ENCODE assay signal across 8 cellular contexts in genomic region chr1:35768350-35769187, GRCh38. TPM values are rescaled to one million over a fixed set of nuclear protein-coding genes. Genes with fewer than 3 reads are reported as not detected.
A peak's percentile ranks its signal among the peaks of the same experiment; 100 is the strongest.
DNase-seq lines count a peak whose midpoint lies in the region; FAIRE-seq and TF ChIP-seq lines count a peak whose summit lies in the region.

No MANE protein-coding gene starts in this region.

- no peaks in the 10 kb centered on the region for H3K27me3 Mint-ChIP-seq in H9 (ENCODE audit: low read depth)
- peaks cover 4% of the 10 kb centered on the region for H3K27me3 Mint-ChIP-seq in activated naive CD8-positive, alpha-beta T cell treated with anti-CD3 and anti-CD28 coated beads for 36 hours

- H3K79me1 ChIP-seq in H9 (ENCODE audit: insufficient read depth, low read depth, low read length, poor library complexity, severe bottlenecking): no peaks in the 10 kb centered on the region

- H3K9me3 ChIP-seq in H9 (ENCODE audit: control insufficient read depth, low read depth, low read length) (no peaks in the 10 kb centered on the region), keratinocyte (ENCODE audit: control insufficient read depth, low read depth, low read length) (no peaks in the 10 kb centered on the region), thyroid gland (no peaks in the 10 kb centered on the region)

- no peak overlapping the region for H3K18ac ChIP-seq in H9 (ENCODE audit: insufficient read length, low read depth, low read length)

- no peaks in the 10 kb centered on the region for H3K9me3 Mint-ChIP-seq in H9
- no peaks in the 10 kb centered on the region for H3K9me3 Mint-ChIP-seq in activated naive CD8-positive, alpha-beta T cell treated with anti-CD3 and anti-CD28 coated beads for 36 hours

- TF ChIP-seq CTCF in H9 (conservative IDR thresholded peaks at IDR 0.05): no peak
- TF ChIP-seq CTCF in keratinocyte (optimal IDR thresholded peaks at IDR 0.05 in 1 of 3, IDR thresholded peaks at IDR 0.05 in 1 of 3, conservative IDR thresholded peaks at IDR 0.05 in 1 of 3; ENCODE audit: extremely low read depth in 1 of 3, insufficient read depth in 2 of 3, low read length in 3 of 3): no peak
- no peak for TF ChIP-seq CTCF in thyroid gland (IDR thresholded peaks at IDR 0.05)
- no peak for TF ChIP-seq CTCF in GM13977 (IDR thresholded peaks at IDR 0.05; ENCODE audit: extremely low read depth, insufficient read depth, missing control alignments)

- H4K8ac ChIP-seq in H9 (replicated peaks; ENCODE audit: insufficient read length, low read depth, low read length): no peak overlapping the region

- H3K27me3 ChIP-seq in H9 (ENCODE audit: insufficient read depth, low read length) (no peaks in the 10 kb centered on the region), keratinocyte (ENCODE audit: control insufficient read depth, extremely low read depth, insufficient read depth, low read length) (no peaks in the 10 kb centered on the region), thyroid gland (no peaks in the 10 kb centered on the region)

- no peak overlapping the region for H2BK5ac ChIP-seq in H9 (ENCODE audit: insufficient read length, low read length)

- in situ Hi-C loops in ACHN (cut with HindIII; ENCODE audit: low pct_ligation_motif_present, low pct_unique_long_range_greater_than_20kb, low sequenced_read_pairs) (no loop called here), GM13977 (cut with MboI; ENCODE audit: low pct_unique_long_range_greater_than_20kb, low sequenced_read_pairs, unreplicated experiment) (no loop called here)

- peak overlapping the region; percentile 83 to 99 for H3K4me3 Mint-ChIP-seq in H9
- H3K4me3 Mint-ChIP-seq in activated naive CD8-positive, alpha-beta T cell treated with anti-CD3 and anti-CD28 coated beads for 36 hours: peak overlapping the region; percentile 86

- peaks cover 6 to 20% (median 19%) of the 10 kb centered on the region in 3 experiments; a peak in 6 of 7 replicates for H3K36me3 Mint-ChIP-seq in H9 (ENCODE audit: insufficient read depth in 1 of 3, low read depth in 3 of 3)
- peaks cover 27% of the 10 kb centered on the region for H3K36me3 Mint-ChIP-seq in activated naive CD8-positive, alpha-beta T cell treated with anti-CD3 and anti-CD28 coated beads for 36 hours

- no peak overlapping the region for H2BK120ac ChIP-seq in H9 (ENCODE audit: low read depth, low read length, poor library complexity, severe bottlenecking)

- no peak overlapping the region for H2AK5ac ChIP-seq in H9 (ENCODE audit: insufficient read length, low read length)

- H3K4me3 ChIP-seq in keratinocyte (ENCODE audit: control insufficient read depth in 2 of 3, extremely low read depth in 1 of 3, insufficient read depth in 2 of 3, low read depth in 1 of 3, low read length in 3 of 3) (peak overlapping the region; percentile 76 to 95 (median 87)), thyroid gland (replicated peaks in 1 of 3) (peak overlapping the region in 2 of 3 donors; percentile 66 to 79)

- DNase-seq in ACHN: peak; percentile 0
- no peak for DNase-seq in H9
- DNase-seq in activated naive CD8-positive, alpha-beta T cell treated with anti-CD3 and anti-CD28 coated beads for 36 hours: no peak
- DNase-seq in keratinocyte (ENCODE audit: low read depth, low spot score): no peak
- DNase-seq in thyroid gland: no peak
- no peak for DNase-seq in GM13977 (ENCODE audit: low spot score)
- DNase-seq in stimulated activated CD4-positive, alpha-beta T cell treated with anti-CD3 and anti-CD28 coated beads, Interleukin-15, amount 100 ng/mL, for 24 hours: no peak
- no peak for DNase-seq in AG20443 (ENCODE audit: low spot score)

- H2AFZ ChIP-seq in H9 (ENCODE audit: low read length): no peak overlapping the region
- peak overlapping the region; percentile 42 for H2AFZ ChIP-seq in keratinocyte (ENCODE audit: control insufficient read depth, low read length)

- H3K36me3 ChIP-seq in keratinocyte (ENCODE audit: control insufficient read depth in 2 of 2, extremely low read depth in 1 of 2, insufficient read depth in 2 of 2, low read length in 2 of 2): no peaks in the 10 kb centered on the region
- no peaks in the 10 kb centered on the region for H3K36me3 ChIP-seq in thyroid gland

- H2BK20ac ChIP-seq in H9 (ENCODE audit: low read depth, low read length, poor library complexity, severe bottlenecking): no peak overlapping the region

- no peaks in the 10 kb centered on the region for H3K9me1 ChIP-seq in keratinocyte (ENCODE audit: control insufficient read depth, extremely low read depth, insufficient read depth, low read length)

- H2BK12ac ChIP-seq in H9 (ENCODE audit: insufficient read length, low read depth, low read length): no peak overlapping the region

- H3T11ph ChIP-seq in H9 (ENCODE audit: low read length): no peak overlapping the region

- H4K20me1 ChIP-seq in H9 (ENCODE audit: control insufficient read depth, insufficient read depth, insufficient read length) (no peaks in the 10 kb centered on the region), keratinocyte (ENCODE audit: control insufficient read depth, extremely low read depth, insufficient read depth, low read length) (no peaks in the 10 kb centered on the region)

- H3K4me2 ChIP-seq in H9 (ENCODE audit: insufficient read depth, insufficient read length, low read length) (peak overlapping the region; percentile 92), keratinocyte (ENCODE audit: control insufficient read depth, extremely low read depth, insufficient read depth, low read depth, low read length) (peak overlapping the region; percentile 74)

- H3K27ac ChIP-seq in H9 (ENCODE audit: insufficient read length, low read depth, low read length) (no peak overlapping the region), keratinocyte (ENCODE audit: control insufficient read depth, insufficient read depth, low read length) (peak overlapping the region; percentile 72), thyroid gland (peak overlapping the region in 2 of 3 donors; percentile 54 to 56)

- H3K4me1 Mint-ChIP-seq in H9: peaks cover 2 to 5% of the 10 kb centered on the region in 2 experiments; a peak in 3 of 4 replicates
- H3K4me1 Mint-ChIP-seq in activated naive CD8-positive, alpha-beta T cell treated with anti-CD3 and anti-CD28 coated beads for 36 hours: peaks cover 15% of the 10 kb centered on the region

- H4K5ac ChIP-seq in H9 (ENCODE audit: insufficient read length, low read depth, low read length): no peak overlapping the region

- intact Hi-C loops in thyroid gland (cut with DNase I): no loop called here

- no peak overlapping the region for H4K91ac ChIP-seq in H9 (ENCODE audit: insufficient read length, low read depth, low read length)

- H3K56ac ChIP-seq in H9 (ENCODE audit: insufficient read length, low read depth, low read length): no peak overlapping the region

- no peak overlapping the region for H3K4ac ChIP-seq in H9 (ENCODE audit: low read depth, low read length)

- no peak overlapping the region for H3K14ac ChIP-seq in H9 (ENCODE audit: insufficient read depth, low read length)

- H3K23me2 ChIP-seq in H9 (ENCODE audit: insufficient read length, low read depth, low read length, poor library complexity, severe bottlenecking): peaks cover 9% of the 10 kb centered on the region

- WGBS in H9 (ENCODE audit: extremely low coverage, insufficient read length, low lambda C conversion rate): no CpG with 5 or more reads among the region's 19 CpGs
- 45 to 51% methylated on average over 19 of the region's 19 CpGs for WGBS in thyroid gland, 2 donors

- peak overlapping the region; percentile 86 for H3K9ac ChIP-seq in H9 (ENCODE audit: extremely low read depth, insufficient read length, low read length)
- peak overlapping the region; percentile 80 for H3K9ac ChIP-seq in keratinocyte (ENCODE audit: control insufficient read depth, extremely low read depth, insufficient read depth, low read length)

- H3K4me1 ChIP-seq in H9 (ENCODE audit: insufficient read depth, low read length) (no peaks in the 10 kb centered on the region), keratinocyte (ENCODE audit: control insufficient read depth, extremely low read depth, insufficient read depth, low read length) (peaks cover 4% of the 10 kb centered on the region), thyroid gland (no peaks in the 10 kb centered on the region)

- dilution Hi-C loops in keratinocyte (cut with MboI; ENCODE audit: extremely low pct_ligation_motif_present, low sequenced_read_pairs): no loop called here

- no peak overlapping the region for H3K23ac ChIP-seq in H9 (ENCODE audit: insufficient read length, low read depth, low read length)

- no peak overlapping the region for H2BK15ac ChIP-seq in H9 (ENCODE audit: low read depth, low read length)

- peak; percentile 26 for FAIRE-seq in keratinocyte (lab: Jason Lieb, UNC)

- peaks cover 2% of the 10 kb centered on the region; the same call in 1 of the 2 replicates for H3K79me2 ChIP-seq in H9 (ENCODE audit: insufficient read depth, low read length)
- H3K79me2 ChIP-seq in keratinocyte (ENCODE audit: control insufficient read depth, insufficient read depth, low read length): peaks cover 13% of the 10 kb centered on the region

- no peak for TF ChIP-seq POLR2A in thyroid gland (IDR thresholded peaks at IDR 0.05)

- H3K27ac Mint-ChIP-seq in H9: peak overlapping the region; percentile 73 to 92 (median 73); a peak in 6 of 7 replicates
- peak overlapping the region; percentile 65 for H3K27ac Mint-ChIP-seq in activated naive CD8-positive, alpha-beta T cell treated with anti-CD3 and anti-CD28 coated beads for 36 hours

RNA-seq across cellular contexts. Expression of gene CLSPN, which starts 1.2 kb away (rescaled TPM):
- total RNA-seq in H9 (2021) (42.4 and 43.9 TPM in 2 replicates), thyroid gland (under 1 TPM in 3 of 4 donors, not detected in 1; 0.11 to 0.63 (median 0.27) TPM)
- 10 to 100 TPM; 72.8 to 79.1 TPM for total RNA-seq in activated naive CD8-positive, alpha-beta T cell treated with anti-CD3 and anti-CD28 coated beads for 36 hours
- polyA plus RNA-seq in keratinocyte: 0.98 to 7.7 TPM (median 4.7 TPM) in 3 replicates
- polyA plus RNA-seq in keratinocyte (2011; ENCODE audit: low read depth): 0.32 TPM
- polyA plus RNA-seq in keratinocyte (2011; cell fraction: cytosol; rRNA removed): 0.84 and 2.9 TPM in 2 replicates
- 2.0 and 2.1 TPM in 2 replicates for polyA plus RNA-seq in keratinocyte (2011; cell fraction: nucleus; rRNA removed)
- polyA plus RNA-seq in keratinocyte (2012; ENCODE audit: low replicate concordance): 0.28 and 7.6 TPM in 2 replicates
- polyA minus RNA-seq in keratinocyte: 0.92 to 10.7 TPM (median 8.6 TPM) in 3 replicates
- polyA minus RNA-seq in keratinocyte (2011; cell fraction: cytosol; rRNA and poly(A)+ RNA removed): 0.38 TPM
- polyA minus RNA-seq in keratinocyte (2011; cell fraction: nucleus; rRNA and poly(A)+ RNA removed): 0.21 and 2.1 TPM in 2 replicates

RNA-seq across cellular contexts. Expression of gene AGO4, which starts 39.2 kb away (rescaled TPM):
- 12.8 and 14.4 TPM in 2 replicates for total RNA-seq in H9 (2021)
- total RNA-seq in activated naive CD8-positive, alpha-beta T cell treated with anti-CD3 and anti-CD28 coated beads for 36 hours: 1 to 10 TPM; 2.1 to 3.0 TPM
- polyA plus RNA-seq in keratinocyte: 5.2 to 7.7 TPM (median 6.3 TPM) in 3 replicates
- polyA plus RNA-seq in keratinocyte (2011; ENCODE audit: low read depth): 2.4 TPM
- polyA plus RNA-seq in keratinocyte (2011; cell fraction: cytosol; rRNA removed): 3.7 and 7.6 TPM in 2 replicates
- 10.5 and 18.0 TPM in 2 replicates for polyA plus RNA-seq in keratinocyte (2011; cell fraction: nucleus; rRNA removed)
- 3.9 and 4.5 TPM in 2 replicates for polyA plus RNA-seq in keratinocyte (2012; ENCODE audit: low replicate concordance)
- 12.5 to 44.7 TPM (median 20.7 TPM) in 3 replicates for polyA minus RNA-seq in keratinocyte
- polyA minus RNA-seq in keratinocyte (2011; cell fraction: cytosol; rRNA and poly(A)+ RNA removed): 10.4 TPM
- polyA minus RNA-seq in keratinocyte (2011; cell fraction: nucleus; rRNA and poly(A)+ RNA removed): 9.0 and 17.8 TPM in 2 replicates
- 10 to 100 TPM; 10.2 to 25.4 (median 13.2) TPM for total RNA-seq in thyroid gland

RNA-seq across cellular contexts. Expression of gene C1orf216, which starts 49.9 kb away (rescaled TPM):
- 11.7 and 13.5 TPM in 2 replicates for total RNA-seq in H9 (2021)
- 10 to 100 TPM; 14.7 to 15.1 TPM for total RNA-seq in activated naive CD8-positive, alpha-beta T cell treated with anti-CD3 and anti-CD28 coated beads for 36 hours
- 10.0 to 10.4 TPM (median 10.1 TPM) in 3 replicates for polyA plus RNA-seq in keratinocyte
- 5.1 TPM for polyA plus RNA-seq in keratinocyte (2011; ENCODE audit: low read depth)
- 10.1 and 10.3 TPM in 2 replicates for polyA plus RNA-seq in keratinocyte (2011; cell fraction: cytosol; rRNA removed)
- polyA plus RNA-seq in keratinocyte (2011; cell fraction: nucleus; rRNA removed): 17.1 and 17.5 TPM in 2 replicates
- polyA plus RNA-seq in keratinocyte (2012; ENCODE audit: low replicate concordance): 6.0 and 10.4 TPM in 2 replicates
- 10.9 to 11.3 TPM (median 11.2 TPM) in 3 replicates for polyA minus RNA-seq in keratinocyte
- polyA minus RNA-seq in keratinocyte (2011; cell fraction: cytosol; rRNA and poly(A)+ RNA removed): 7.5 TPM
- polyA minus RNA-seq in keratinocyte (2011; cell fraction: nucleus; rRNA and poly(A)+ RNA removed): 4.0 and 6.5 TPM in 2 replicates
- 1 to 10 TPM; 8.0 to 9.9 (median 8.4) TPM for total RNA-seq in thyroid gland

Comparison
In these comparisons a context has a peak if more than half of its experiments do, and no peak if none do; other contexts are left out.
1. RNA of gene CLSPN, which starts 1.2 kb away (total RNA-seq): 72.8 to 79.1 TPM in activated naive CD8-positive, alpha-beta T cell treated with anti-CD3 and anti-CD28 coated beads for 36 hours and 42.4 to 43.9 TPM in H9; 0.11 to 0.63 TPM in thyroid gland; every median in the first group is over 10 times any median in the second.